16 cellular contexts compared by ENCODE assay signal in genomic region chr18:45951021-45951714, GRCh38. TPM values are rescaled to one million over a fixed set of nuclear protein-coding genes. Genes with fewer than 3 reads are reported as not detected.
DNase-seq lines count a peak whose midpoint lies in the region; ATAC-seq, FAIRE-seq and TF ChIP-seq lines count a peak whose summit lies in the region.
"Had no signal": no experiment of that assay in that cellular context is flagged by ENCODE, and none has a peak within 500 bp of the region (broad histone marks: within the 10 kb centered on the region; RNA-seq: fewer than 3 reads in every experiment).

No MANE protein-coding gene starts in this region.

- H3K9ac ChIP-seq in IMR-90 (ENCODE audit: low read depth, low read length), result no peak overlapping the region

- peaks cover 20% of the 10 kb centered on the region for H3K4me1 ChIP-seq in IMR-90 (ENCODE audit: control insufficient read depth, insufficient read depth, low read length)
- H3K4me1 ChIP-seq: body of pancreas, HAP-1, uterus had no signal

- no peak for TF ChIP-seq POLR2A in IMR-90 (IDR thresholded peaks at IDR 0.05; ENCODE audit: low read depth, low read length)

- intact Hi-C loops in IMR-90 (cut with micrococcal nuclease), result loop anchor here (1.0 kb wide), 1 partner anchor 16 kb away; the partner anchor contains the start of gene EPG5

- peak overlapping the region; percentile 99 for H2BK5ac ChIP-seq in IMR-90 (ENCODE audit: low read depth, low read length, poor library complexity, severe bottlenecking)

- H2AK5ac ChIP-seq in IMR-90 (ENCODE audit: low read depth, low read length), result no peak overlapping the region

- H3K56ac ChIP-seq in IMR-90 (ENCODE audit: extremely low read depth, insufficient read depth, low read length), result peak overlapping the region; percentile 82

- peaks cover 40 to 68% of the 10 kb centered on the region in 2 experiments for H3K79me1 ChIP-seq in IMR-90 (ENCODE audit: low read depth in 1 of 2, low read length in 2 of 2)

- H4K8ac ChIP-seq in IMR-90 (ENCODE audit: low read depth in 2 of 2, low read length in 2 of 2), result peak overlapping the region; percentile 90 to 91; a peak in 3 of 4 replicates

- peak overlapping the region; percentile 47; the same call in 1 of the 2 replicates for H3K4me2 ChIP-seq in IMR-90 (ENCODE audit: low read depth, low read length)
- H3K4me2 ChIP-seq: A549 had no signal

- no peaks in the 10 kb centered on the region for H3K27me3 ChIP-seq in IMR-90 (ENCODE audit: control insufficient read depth, insufficient read depth, low read length)
- H3K27me3 ChIP-seq: body of pancreas, uterus had no signal

- DNase-seq in A172 (ENCODE audit: low spot score), result peak; percentile 77
- peak; percentile 90 for DNase-seq in IMR-90
- peak; percentile 92 for DNase-seq in amniotic epithelial cell (ENCODE audit: low read depth)
- no peak for DNase-seq in AG08395 (ENCODE audit: low spot score)
- DNase-seq in foreskin melanocyte, result no peak
- DNase-seq in NCI-H748 (lab: John Stamatoyannopoulos, UW; ENCODE audit: unreplicated experiment), result no peak
- DNase-seq: activated CD8-positive, alpha-beta memory T cell treated with anti-CD3 and anti-CD28 coated beads, Interleukin-2, amount 50 U/mL, for 4 hours; left ventricle myocardium inferior; NCI-H1105 treated with DMSO at 0.1 percent for 48 hours; uterus had no signal

- peak overlapping the region; percentile 67; the same call in 1 of the 2 replicates for H4K91ac ChIP-seq in IMR-90 (ENCODE audit: insufficient read depth, low read depth, low read length)

- peaks cover 44% of the 10 kb centered on the region for H3K36me3 ChIP-seq in IMR-90 (ENCODE audit: control insufficient read depth, insufficient read depth, low read length)
- H3K36me3 ChIP-seq: uterus had no signal

- peak overlapping the region; percentile 96; the same call in 1 of the 2 replicates for H2BK20ac ChIP-seq in IMR-90 (ENCODE audit: low read depth, low read length)

- no peaks in the 10 kb centered on the region for H3K9me3 ChIP-seq in IMR-90 (ENCODE audit: control insufficient read depth, insufficient read depth, low read length)
- H3K9me3 ChIP-seq: A549, body of pancreas, HAP-1, left ventricle myocardium inferior, uterus had no signal

- peak overlapping the region; percentile 84; the same call in 1 of the 2 replicates for H3K27ac ChIP-seq in IMR-90 (ENCODE audit: insufficient read depth, low read length)
- H3K27ac ChIP-seq: A549, body of pancreas, left ventricle myocardium inferior, uterus had no signal

- dilution Hi-C loops in IMR-90 (cut with HindIII; ENCODE audit: low sequenced_read_pairs, unreplicated experiment), result no loop called here

- peak overlapping the region; percentile 85; the same call in 1 of the 2 replicates for H3K23ac ChIP-seq in IMR-90 (ENCODE audit: low read depth, low read length)

- peaks cover 11% of the 10 kb centered on the region for H3K9me1 ChIP-seq in IMR-90 (ENCODE audit: insufficient read depth, low read length)

- POLR2A ChIA-PET in IMR-90 (lab: Charles Lee; ENCODE audit: unreplicated experiment), result no interaction called here

- H2BK120ac ChIP-seq in IMR-90 (ENCODE audit: low read depth, low read length), result peak overlapping the region; percentile 95

- no peak overlapping the region for H2AFZ ChIP-seq in IMR-90 (replicated peaks; ENCODE audit: low read length, poor library complexity)

- H3K4me3 ChIP-seq in IMR-90 (ENCODE audit: insufficient read depth, low read depth, low read length), result no peak overlapping the region
- H3K4me3 ChIP-seq: A549, body of pancreas, HAP-1, left ventricle myocardium inferior, uterus had no signal

- ATAC-seq in IMR-90 (ENCODE audit: low read depth) (peak; percentile 76), HG02642 (IDR thresholded peaks at IDR 0.05; ENCODE audit: poor library complexity, unreplicated experiment) (no peak)
- ATAC-seq: A549, body of pancreas, right cardiac atrium had no signal

- H2AK9ac ChIP-seq in IMR-90 (replicated peaks; ENCODE audit: low read depth, low read length, poor library complexity), result no peak overlapping the region

- no TSS peak for BruUV-seq in IMR-90 (replicated peaks; lab: Mats Ljungman, UMichigan)

- no peaks in the 10 kb centered on the region for H4K20me1 ChIP-seq in IMR-90 (ENCODE audit: insufficient read depth, low read length)

- peak; percentile 83 for FAIRE-seq in islet of Langerhans (lab: Jason Lieb, UNC)
- FAIRE-seq: A549 had no signal

- H4K5ac ChIP-seq in IMR-90 (ENCODE audit: low read depth, low read length), result peak overlapping the region; percentile 77

- H3K18ac ChIP-seq in IMR-90 (ENCODE audit: low read depth, low read length), result peak overlapping the region; percentile 93; the same call in 1 of the 2 replicates

- no peak overlapping the region for H2BK15ac ChIP-seq in IMR-90 (ENCODE audit: low read depth, low read length)

- CTCF ChIA-PET in IMR-90 (lab: Yijun Ruan, JAX), result no interaction called here

- TF ChIP-seq CTCF in IMR-90 (conservative IDR thresholded peaks at IDR 0.05; ENCODE audit: low read depth, low read length), result no peak

- in situ Hi-C loops in IMR-90 (cut with MboI; ENCODE audit: low sequenced_read_pairs), result no loop called here

- H3K4ac ChIP-seq in IMR-90 (ENCODE audit: low read depth, low read length), result peak overlapping the region; percentile 79; the same call in 1 of the 2 replicates

- peak overlapping the region; percentile 93 for H3K14ac ChIP-seq in IMR-90 (replicated peaks; ENCODE audit: low read depth, low read length)

- no peak for TF ChIP-seq RAD21 in IMR-90 (IDR thresholded peaks at IDR 0.05; ENCODE audit: low read length)

- no CpG with 5 or more reads among the region's 4 CpGs for WGBS in IMR-90 (ENCODE audit: extremely low coverage in 2 of 2, insufficient read length in 1 of 2), 2 experiments

TF ChIP-seq in IMR-90, 13 proteins besides CTCF, POLR2A, EP300 and RAD21:
- TF ChIP-seq CEBPB (IDR thresholded peaks at IDR 0.05; ENCODE audit: low read depth, low read length), result peak; percentile 97
- no peak for TF ChIP-seq MXI1 (IDR thresholded peaks at IDR 0.05; ENCODE audit: borderline replicate concordance, low read depth, low read length)
- TF ChIP-seq BHLHE40 (IDR thresholded peaks at IDR 0.05; ENCODE audit: low read depth, low read length), result no peak
- peak; percentile 87 for TF ChIP-seq FOS (IDR thresholded peaks at IDR 0.05; ENCODE audit: low read depth, low read length)

RNA-seq across cellular contexts. Expression of gene EPG5, which starts 16.0 kb away (rescaled TPM):
- 8.8 and 16.4 TPM in 2 replicates for total RNA-seq in A172 (2014; rRNA removed; shearing (Covaris generic))
- total RNA-seq in IMR-90 (2012; rRNA removed), result 104 and 114 TPM in 2 replicates
- 35.1 and 37.3 TPM in 2 replicates for polyA plus RNA-seq in IMR-90 (2012; rRNA removed)
- polyA plus RNA-seq in IMR-90 (2012; cell fraction: cytosol; rRNA removed), result 15.1 and 15.2 TPM in 2 replicates
- 48.7 and 107 TPM in 2 replicates for polyA plus RNA-seq in IMR-90 (2012; cell fraction: nucleus; rRNA removed; ENCODE audit: low replicate concordance)

Comparison
In these comparisons a context has a peak if more than half of its experiments do, and no peak if none do; other contexts are left out.
1. DNase-seq: peak in A172 (single experiment), IMR-90 (single experiment) and amniotic epithelial cell (single experiment); none in AG08395 (single experiment), foreskin melanocyte (single experiment) and NCI-H748 (single experiment).